Comparison of ENCODE assay signal across 19 cellular contexts in genomic region chr7:11507929-11508328, GRCh38.
"Had no signal": no experiment of that assay in that cellular context is flagged by ENCODE, and none has a peak within 500 bp of the region (broad histone marks: within the 10 kb centered on the region; RNA-seq: fewer than 3 reads in every experiment).

No MANE protein-coding gene starts in this region.

- H3K9me3 ChIP-seq: SK-N-SH had no signal

- H3K4me3 Mint-ChIP-seq: T-cell had no signal

- H3K27ac Mint-ChIP-seq: T-cell had no signal

- H3K4me1 Mint-ChIP-seq: T-cell had no signal

- H3K27ac ChIP-seq: RWPE1 had no signal

- H3K9ac ChIP-seq: SK-N-SH had no signal

- ATAC-seq: T-cell had no signal

- H3K36me3 Mint-ChIP-seq: T-cell had no signal

- H3K27me3 Mint-ChIP-seq: T-cell had no signal

- H3K4me2 ChIP-seq: SK-N-SH had no signal

- DNase-seq: KBM-7, MV-4-11, NCI-H1048, NCI-H1105, NCI-H1417, NCI-H1436 treated with DMSO at 0.1 percent for 48 hours, NCI-H1694, NCI-H187 treated with DMSO at 0.1 percent for 48 hours, NCI-H2081, NCI-H2107, NCI-H2227 treated with DMSO at 0.1 percent for 48 hours, NCI-H524 treated with DMSO at 0.1 percent for 48 hours, NCI-H69, NCI-H774, SHP77, SK-N-SH, SW 1271, T-cell had no signal
